In the genomic region with DNA sequence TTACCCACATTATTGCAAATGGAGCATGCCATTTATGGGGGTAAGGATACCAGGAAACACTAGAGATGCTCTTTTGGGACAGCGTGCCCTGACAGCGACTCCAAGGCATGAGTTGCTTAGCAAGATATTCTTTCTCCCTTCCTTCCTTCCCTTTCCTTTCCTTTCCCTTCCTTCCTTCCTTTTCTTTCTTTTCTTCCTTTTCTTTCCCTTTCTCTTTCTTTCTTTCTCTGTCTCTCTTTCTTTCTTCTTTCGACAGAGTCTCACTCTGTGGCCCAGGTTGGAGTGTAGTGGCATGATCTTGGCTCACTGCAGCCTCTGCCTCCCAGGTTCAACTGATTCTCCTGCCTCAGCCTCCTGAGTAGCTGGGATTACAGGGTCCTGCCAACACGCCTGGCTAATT, we compare ENCODE assay signal across 34 cellular contexts. TPM values are rescaled to one million over a fixed set of nuclear protein-coding genes. Genes with fewer than 3 reads are reported as not detected.
"Had no signal": no experiment of that assay in that cellular context is flagged by ENCODE, and none has a peak within 500 bp of the region (broad histone marks: within the 10 kb centered on the region; RNA-seq: fewer than 3 reads in every experiment).

No MANE protein-coding gene starts in this region.

- H3K9me3 ChIP-seq: esophagus muscularis mucosa, gastroesophageal sphincter, heart left ventricle, ovary, stomach, thyroid gland had no signal

- H2AFZ ChIP-seq: hepatocyte had no signal

- H3K27me3 ChIP-seq: hepatocyte, ovary, thyroid gland had no signal

- FAIRE-seq: endothelial cell of umbilical vein, kidney had no signal

- H3K79me2 ChIP-seq: hepatocyte had no signal

- DNase-seq: dermis blood vessel endothelial cell; effector memory CD4-positive, alpha-beta T cell; foreskin keratinocyte; heart left ventricle; kidney; natural killer cell; occipital lobe; ovary; posterior cingulate gyrus; retina; stimulated activated CD4-positive, alpha-beta T cell treated with anti-CD3 and anti-CD28 coated beads, Interleukin-2, amount 100 ng/mL, for 24 hours; stimulated activated CD4-positive, alpha-beta T cell treated with anti-CD3 and anti-CD28 coated beads, Interleukin-4, amount 100 ng/mL, for 24 hours; stimulated activated naive CD4-positive, alpha-beta T cell treated with Interleukin-2 at 50 U/mL for 16 hours; stomach; thyroid gland; trophoblast cell had no signal

- H3K4me1 ChIP-seq: foreskin keratinocyte had no signal

- H3K36me3 ChIP-seq: esophagus muscularis mucosa, gastroesophageal sphincter, heart left ventricle, ovary, thyroid gland had no signal

- H3K4me2 ChIP-seq: hepatocyte had no signal

- H3K4me3 ChIP-seq: coronary artery, esophagus muscularis mucosa, gastroesophageal sphincter, heart left ventricle, hepatocyte, lung, ovary, stomach, thyroid gland had no signal

- H3K27ac ChIP-seq: coronary artery, esophagus muscularis mucosa, foreskin keratinocyte, gastroesophageal sphincter, heart left ventricle, hepatocyte, ovary, stomach, thyroid gland had no signal

- ATAC-seq: foreskin keratinocyte; gastroesophageal sphincter; heart left ventricle; left lobe of liver; natural killer cell; sciatic nerve; stimulated activated effector memory CD8-positive, alpha-beta T cell treated with anti-CD3 and anti-CD28 coated beads, Interleukin-12 subunit alpha, Interleukin-12 subunit beta, amount 100 ng/mL, for 72 hours had no signal

RNA-seq across cellular contexts. Expression of a gene that starts 3.3 kb away (rescaled TPM):
- total RNA-seq: dermis blood vessel endothelial cell, endothelial cell of umbilical vein, esophagus muscularis mucosa, fibroblast of lung, foreskin keratinocyte, left lobe of liver, mononuclear cell, natural killer cell, occipital lobe, pulmonary artery endothelial cell, subcutaneous adipose tissue, temporal lobe, thyroid gland, urinary bladder had no signal
- polyA plus RNA-seq: endothelial cell of umbilical vein, fibroblast of lung, foreskin keratinocyte, liver, neural cell, ovary, urinary bladder had no signal

RNA-seq across cellular contexts. Expression of a gene that starts 12.1 kb away (rescaled TPM):
- total RNA-seq: dermis blood vessel endothelial cell, endothelial cell of umbilical vein, fibroblast of lung, foreskin keratinocyte, gastroesophageal sphincter, heart left ventricle, hepatocyte, left lobe of liver, liver, mononuclear cell, natural killer cell, occipital lobe, pulmonary artery endothelial cell, subcutaneous adipose tissue, temporal lobe, urinary bladder had no signal
- polyA plus RNA-seq: endothelial cell of umbilical vein, fibroblast of lung, foreskin keratinocyte, heart left ventricle, neural cell, ovary, urinary bladder had no signal

RNA-seq across cellular contexts. Expression of a gene that starts 39.5 kb away (rescaled TPM):
- total RNA-seq: dermis blood vessel endothelial cell, endothelial cell of umbilical vein, epithelial cell of proximal tubule, fibroblast of lung, foreskin keratinocyte, heart left ventricle, hepatocyte, kidney, left lobe of liver, liver, mononuclear cell, natural killer cell, occipital lobe, ovary, pulmonary artery endothelial cell, subcutaneous adipose tissue, temporal lobe, thyroid gland, urinary bladder had no signal
- polyA plus RNA-seq: endothelial cell of umbilical vein, fibroblast of lung, foreskin keratinocyte, hepatocyte, neural cell, ovary, urinary bladder had no signal
